13 cellular contexts compared by ENCODE assay signal in the genomic region with DNA sequence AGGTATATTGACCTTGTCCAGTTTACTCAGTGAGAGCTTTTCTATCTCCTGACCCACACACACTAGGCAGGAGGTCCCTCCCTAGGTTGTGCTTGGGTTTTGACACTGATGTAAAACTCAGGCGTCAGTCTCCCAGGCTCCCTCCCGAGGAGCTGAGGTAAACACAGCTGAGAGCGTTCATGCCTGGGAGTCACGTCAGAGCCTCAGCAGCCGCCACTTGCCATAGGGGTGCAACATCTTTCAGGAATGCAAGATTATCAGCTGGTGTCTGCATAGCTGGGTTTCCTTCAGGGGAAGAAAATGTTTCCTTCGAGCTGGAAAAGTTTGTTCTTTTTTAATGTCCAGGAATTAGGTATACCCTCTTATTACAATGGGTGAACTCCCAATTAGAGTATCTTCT.
DNase-seq lines count a peak whose midpoint lies in the region; ATAC-seq and TF ChIP-seq lines count a peak whose summit lies in the region.
"Had no signal": no experiment of that assay in that cellular context is flagged by ENCODE, and none has a peak within 500 bp of the region (broad histone marks: within the 10 kb centered on the region; RNA-seq: fewer than 3 reads in every experiment).

No MANE protein-coding gene starts in this region.

- peak; percentile 11 for TF ChIP-seq RAD21 in neural cell (conservative IDR thresholded peaks at IDR 0.05)

- POLR2A ChIA-PET in activated CD4-positive, alpha-beta T cell treated with anti-CD3 and anti-CD28 coated beads for 36 hours (lab: Charles Lee) = no interaction called here

- no peak overlapping the region for H3K4me3 ChIP-seq in BLaER1
- H3K4me3 ChIP-seq in esophagus muscularis mucosa = no peak overlapping the region
- no peak overlapping the region for H3K4me3 ChIP-seq in neural cell (ENCODE audit: low read length)
- no peak overlapping the region for H3K4me3 ChIP-seq in prostate gland

- H3K27ac Mint-ChIP-seq in activated CD4-positive, alpha-beta T cell treated with anti-CD3 and anti-CD28 coated beads for 36 hours = no peak overlapping the region
- H3K27ac Mint-ChIP-seq: activated naive CD4-positive, alpha-beta T cell treated with anti-CD3 and anti-CD28 coated beads, Interleukin-2, amount 50 U/mL, for 72 hours; CD4-positive, CD25-positive, alpha-beta regulatory T cell had no signal

- DNase-seq in NCI-H128 (lab: John Stamatoyannopoulos, UW; ENCODE audit: unreplicated experiment) (peak; percentile 2), esophagus muscularis mucosa (ENCODE audit: extremely low spot score) (no peak), prostate gland (ENCODE audit: low spot score) (no peak), SKM-1 treated with dmso at 0.1 percent for 144 hours (lab: John Stamatoyannopoulos, UW; ENCODE audit: unreplicated experiment) (no peak)
- DNase-seq in activated CD4-positive, alpha-beta T cell treated with anti-CD3 and anti-CD28 coated beads for 36 hours = no peak
- DNase-seq: activated CD4-positive, alpha-beta T cell treated with anti-CD3 and anti-CD28 coated beads, Interleukin-2, amount 50 U/mL, for 4 hours; CD4-positive, CD25-positive, alpha-beta regulatory T cell; NCI-H2081; SK-N-SH had no signal

- CTCF ChIA-PET in activated CD4-positive, alpha-beta T cell treated with anti-CD3 and anti-CD28 coated beads for 36 hours (lab: Charles Lee) = no interaction called here

- TF ChIP-seq POLR2A in esophagus muscularis mucosa (IDR thresholded peaks at IDR 0.05; ENCODE audit: low read depth) (no peak), prostate gland (IDR thresholded peaks at IDR 0.05) (no peak)

- H3K4me1 Mint-ChIP-seq in activated CD4-positive, alpha-beta T cell treated with anti-CD3 and anti-CD28 coated beads for 36 hours = no peaks in the 10 kb centered on the region

- no peaks in the 10 kb centered on the region for H4K20me1 ChIP-seq in BLaER1
- no peaks in the 10 kb centered on the region for H4K20me1 ChIP-seq in neural cell (ENCODE audit: insufficient read depth)

- 21% methylated on average over 6 of the region's 6 CpGs for WGBS in esophagus muscularis mucosa
- WGBS in prostate gland = 56% methylated on average over 6 of the region's 6 CpGs

- no peaks in the 10 kb centered on the region for H3K9me3 Mint-ChIP-seq in activated CD4-positive, alpha-beta T cell treated with anti-CD3 and anti-CD28 coated beads for 36 hours (ENCODE audit: low read depth)
- H3K9me3 Mint-ChIP-seq: activated naive CD4-positive, alpha-beta T cell treated with anti-CD3 and anti-CD28 coated beads, Interleukin-2, amount 50 U/mL, for 72 hours had no signal

- H3K9ac ChIP-seq in BLaER1 = no peak overlapping the region
- H3K9ac ChIP-seq in neural cell (ENCODE audit: low read length) = no peak overlapping the region
- H3K9ac ChIP-seq: SK-N-SH had no signal

- intact Hi-C loops in esophagus muscularis mucosa (cut with DNase I) = no loop called here
- intact Hi-C loops in prostate gland (cut with DNase I) = no loop called here
- intact Hi-C loops in activated CD4-positive, alpha-beta T cell treated with anti-CD3 and anti-CD28 coated beads for 36 hours (cut with DNase I, micrococcal nuclease) = no loop called here

- no peak for ATAC-seq in GM21576 (IDR thresholded peaks at IDR 0.05; ENCODE audit: unreplicated experiment)
- ATAC-seq in activated CD4-positive, alpha-beta T cell treated with anti-CD3 and anti-CD28 coated beads for 36 hours = no peak
- ATAC-seq: activated naive CD4-positive, alpha-beta T cell treated with anti-CD3 and anti-CD28 coated beads, Interleukin-2, amount 50 U/mL, for 72 hours had no signal

- H3K4me3 Mint-ChIP-seq in activated CD4-positive, alpha-beta T cell treated with anti-CD3 and anti-CD28 coated beads for 36 hours = no peak overlapping the region
- H3K4me3 Mint-ChIP-seq: CD4-positive, CD25-positive, alpha-beta regulatory T cell had no signal

- no peaks in the 10 kb centered on the region for H3K9me3 ChIP-seq in BLaER1
- no peaks in the 10 kb centered on the region for H3K9me3 ChIP-seq in esophagus muscularis mucosa
- no peaks in the 10 kb centered on the region for H3K9me3 ChIP-seq in neural cell (ENCODE audit: low read length)
- H3K9me3 ChIP-seq in prostate gland = no peaks in the 10 kb centered on the region
- H3K9me3 ChIP-seq: SK-N-SH had no signal

- peaks cover 3% of the 10 kb centered on the region for H3K27me3 Mint-ChIP-seq in activated CD4-positive, alpha-beta T cell treated with anti-CD3 and anti-CD28 coated beads for 36 hours

- H2AFZ ChIP-seq in neural cell (ENCODE audit: low read depth, low read length) = no peak overlapping the region

- H3K4me1 ChIP-seq in BLaER1 (peaks cover 35% of the 10 kb centered on the region), esophagus muscularis mucosa (peaks cover 0 to 95% (median 53%) of the 10 kb centered on the region in 4 donors), prostate gland (replicated peaks) (peaks cover 9% of the 10 kb centered on the region)

- TF ChIP-seq CTCF in esophagus muscularis mucosa (IDR thresholded peaks at IDR 0.05) (no peak), neural cell (IDR thresholded peaks at IDR 0.05; ENCODE audit: poor library complexity, severe bottlenecking) (no peak), prostate gland (IDR thresholded peaks at IDR 0.05) (no peak)

- H3K4me2 ChIP-seq in BLaER1 = peak overlapping the region; percentile 48
- peak overlapping the region; percentile 18 for H3K4me2 ChIP-seq in neural cell (ENCODE audit: low read length)
- H3K4me2 ChIP-seq: SK-N-SH had no signal

- TF ChIP-seq EP300 in esophagus muscularis mucosa (IDR thresholded peaks at IDR 0.05) (peak; percentile 39), neural cell (conservative IDR thresholded peaks at IDR 0.05; ENCODE audit: poor library complexity, severe bottlenecking) (peak; percentile 32)

- H3K27ac ChIP-seq in BLaER1 = no peak overlapping the region
- H3K27ac ChIP-seq in esophagus muscularis mucosa (replicated peaks in 1 of 4) = peak overlapping the region; percentile 71 to 83 (median 76)
- H3K27ac ChIP-seq in neural cell (ENCODE audit: low read length) = peak overlapping the region; percentile 6
- no peak overlapping the region for H3K27ac ChIP-seq in prostate gland

- H3K36me3 ChIP-seq in BLaER1 (no peaks in the 10 kb centered on the region), esophagus muscularis mucosa (no peaks in the 10 kb centered on the region), neural cell (ENCODE audit: insufficient read depth, low read length) (no peaks in the 10 kb centered on the region), prostate gland (no peaks in the 10 kb centered on the region)

- no peaks in the 10 kb centered on the region for H3K79me2 ChIP-seq in neural cell (replicated peaks; ENCODE audit: insufficient read depth, low read length)

- H3K36me3 Mint-ChIP-seq in activated CD4-positive, alpha-beta T cell treated with anti-CD3 and anti-CD28 coated beads for 36 hours (ENCODE audit: low read depth) = no peaks in the 10 kb centered on the region
- H3K36me3 Mint-ChIP-seq: activated naive CD4-positive, alpha-beta T cell treated with anti-CD3 and anti-CD28 coated beads, Interleukin-2, amount 50 U/mL, for 72 hours; CD4-positive, CD25-positive, alpha-beta regulatory T cell had no signal

- H3K27me3 ChIP-seq in BLaER1 (no peaks in the 10 kb centered on the region), esophagus muscularis mucosa (no peaks in the 10 kb centered on the region), neural cell (ENCODE audit: insufficient read depth, low read depth, low read length) (no peaks in the 10 kb centered on the region), prostate gland (replicated peaks; ENCODE audit: insufficient read depth) (no peaks in the 10 kb centered on the region)

- H3F3A ChIP-seq in neural cell (ENCODE audit: insufficient read depth, low read length, poor library complexity, severe bottlenecking) = no peaks in the 10 kb centered on the region

- H3K9me2 ChIP-seq in neural cell (ENCODE audit: insufficient read depth, low read length) = no peaks in the 10 kb centered on the region
- H3K9me2 ChIP-seq: SK-N-SH had no signal

TF ChIP-seq in neural cell, 6 proteins besides CTCF, POLR2A, EP300 and RAD21:
- TF ChIP-seq, protein P1, sequence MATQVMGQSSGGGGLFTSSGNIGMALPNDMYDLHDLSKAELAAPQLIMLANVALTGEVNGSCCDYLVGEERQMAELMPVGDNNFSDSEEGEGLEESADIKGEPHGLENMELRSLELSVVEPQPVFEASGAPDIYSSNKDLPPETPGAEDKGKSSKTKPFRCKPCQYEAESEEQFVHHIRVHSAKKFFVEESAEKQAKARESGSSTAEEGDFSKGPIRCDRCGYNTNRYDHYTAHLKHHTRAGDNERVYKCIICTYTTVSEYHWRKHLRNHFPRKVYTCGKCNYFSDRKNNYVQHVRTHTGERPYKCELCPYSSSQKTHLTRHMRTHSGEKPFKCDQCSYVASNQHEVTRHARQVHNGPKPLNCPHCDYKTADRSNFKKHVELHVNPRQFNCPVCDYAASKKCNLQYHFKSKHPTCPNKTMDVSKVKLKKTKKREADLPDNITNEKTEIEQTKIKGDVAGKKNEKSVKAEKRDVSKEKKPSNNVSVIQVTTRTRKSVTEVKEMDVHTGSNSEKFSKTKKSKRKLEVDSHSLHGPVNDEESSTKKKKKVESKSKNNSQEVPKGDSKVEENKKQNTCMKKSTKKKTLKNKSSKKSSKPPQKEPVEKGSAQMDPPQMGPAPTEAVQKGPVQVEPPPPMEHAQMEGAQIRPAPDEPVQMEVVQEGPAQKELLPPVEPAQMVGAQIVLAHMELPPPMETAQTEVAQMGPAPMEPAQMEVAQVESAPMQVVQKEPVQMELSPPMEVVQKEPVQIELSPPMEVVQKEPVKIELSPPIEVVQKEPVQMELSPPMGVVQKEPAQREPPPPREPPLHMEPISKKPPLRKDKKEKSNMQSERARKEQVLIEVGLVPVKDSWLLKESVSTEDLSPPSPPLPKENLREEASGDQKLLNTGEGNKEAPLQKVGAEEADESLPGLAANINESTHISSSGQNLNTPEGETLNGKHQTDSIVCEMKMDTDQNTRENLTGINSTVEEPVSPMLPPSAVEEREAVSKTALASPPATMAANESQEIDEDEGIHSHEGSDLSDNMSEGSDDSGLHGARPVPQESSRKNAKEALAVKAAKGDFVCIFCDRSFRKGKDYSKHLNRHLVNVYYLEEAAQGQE (IDR thresholded peaks at IDR 0.05; ENCODE audit: borderline replicate concordance) = no peak
- TF ChIP-seq POLR2AphosphoS5 (IDR thresholded peaks at IDR 0.05) = peak; percentile 59

Comparison
In these comparisons a context has a peak if more than half of its experiments do, and no peak if none do; other contexts are left out.
1. H3K27ac ChIP-seq: peak in esophagus muscularis mucosa (4 of 4) and neural cell (single experiment); none in BLaER1 (single experiment) and prostate gland (0 of 2).